In the genomic region with DNA sequence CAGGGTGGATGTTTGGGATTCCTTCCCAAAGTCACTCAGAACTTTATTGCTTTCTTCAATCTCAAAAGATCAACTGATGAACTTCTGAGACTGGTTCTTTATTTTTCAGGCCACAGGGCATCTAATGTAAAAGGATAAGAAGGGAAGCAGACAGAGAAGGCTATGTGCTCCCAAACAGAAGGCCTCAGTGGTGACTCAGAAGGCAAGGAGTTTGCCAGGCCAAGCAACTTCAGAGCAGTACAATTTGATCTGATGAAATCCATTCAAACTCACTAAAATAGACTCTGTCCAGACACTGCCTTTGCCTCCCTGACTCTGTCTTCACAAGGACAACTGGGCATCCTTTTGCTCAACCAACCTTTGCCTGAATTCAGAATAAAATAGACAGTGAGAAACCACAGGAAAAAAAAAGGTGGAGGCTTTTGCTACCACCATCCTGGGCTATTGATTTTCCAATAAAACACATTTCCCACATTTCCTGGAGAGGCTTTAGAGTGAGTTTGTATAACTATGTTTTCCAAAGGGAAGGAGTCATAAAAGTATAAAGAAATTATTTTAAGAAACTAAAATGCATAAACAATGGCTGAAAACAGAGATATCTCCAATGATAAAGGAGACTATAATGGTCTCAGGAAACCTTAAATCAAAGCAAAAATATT, we compare ENCODE assay signal across 12 cellular contexts. TPM values are rescaled to one million over a fixed set of nuclear protein-coding genes. Genes with fewer than 3 reads are reported as not detected.
A peak's percentile ranks its signal among the peaks of the same experiment; 100 is the strongest.
DNase-seq lines count a peak whose midpoint lies in the region; ATAC-seq and TF ChIP-seq lines count a peak whose summit lies in the region.
"Had no signal": no experiment of that assay in that cellular context is flagged by ENCODE, and none has a peak within 500 bp of the region (broad histone marks: within the 10 kb centered on the region; RNA-seq: fewer than 3 reads in every experiment).

No MANE protein-coding gene starts in this region.

- H3K9ac ChIP-seq in fibroblast of lung (ENCODE audit: insufficient read depth, low read length): no peak overlapping the region

- no peak for TF ChIP-seq CTCF in fibroblast of lung (conservative IDR thresholded peaks at IDR 0.05 in 1 of 2, IDR thresholded peaks at IDR 0.05 in 1 of 2; ENCODE audit: low read depth in 1 of 2, low read length in 2 of 2)
- TF ChIP-seq CTCF in psoas muscle (IDR thresholded peaks at IDR 0.05): no peak

- H3K4me1 ChIP-seq in fibroblast of lung (ENCODE audit: control insufficient read depth, extremely low read depth, insufficient read depth, low read length) (no peaks in the 10 kb centered on the region), psoas muscle (peaks cover 16% of the 10 kb centered on the region)

- H3K4me3 ChIP-seq in fibroblast of lung (replicated peaks in 1 of 4; ENCODE audit: control extremely low read depth in 1 of 4, insufficient read depth in 1 of 4, low read depth in 3 of 4, low read length in 4 of 4): no peak overlapping the region
- H3K4me3 ChIP-seq in psoas muscle: no peak overlapping the region

- H3K27me3 ChIP-seq in fibroblast of lung (ENCODE audit: control insufficient read depth, insufficient read depth, low read length) (no peaks in the 10 kb centered on the region), psoas muscle (ENCODE audit: insufficient read depth in 3 of 3, low read length in 2 of 3) (no peaks in the 10 kb centered on the region)

- H4K20me1 ChIP-seq in fibroblast of lung (ENCODE audit: control insufficient read depth, extremely low read depth, insufficient read depth, low read length): no peaks in the 10 kb centered on the region

- peak; percentile 45 for DNase-seq in EL
- peak; percentile 35 for DNase-seq in RPMI7951 (ENCODE audit: low read depth)
- DNase-seq in fibroblast of lung (ENCODE audit: low read depth in 2 of 2): peak; percentile 68 to 82
- peak; percentile 28 to 61 for DNase-seq in psoas muscle
- DNase-seq in DMS 273 treated with DMSO at 0.1 percent for 48 hours (lab: John Stamatoyannopoulos, UW): no peak
- no peak for DNase-seq in SK-N-DZ (ENCODE audit: low spot score)
- no peak for DNase-seq in NCI-H748 (lab: John Stamatoyannopoulos, UW; ENCODE audit: unreplicated experiment)
- DNase-seq: naive B cell; NCI-H187 treated with DMSO at 0.1 percent for 48 hours; stimulated activated naive CD8-positive, alpha-beta T cell treated with anti-CD3 and anti-CD28 coated beads, Interleukin-15, amount 100 ng/mL, for 72 hours had no signal

- no peaks in the 10 kb centered on the region for H3K79me2 ChIP-seq in fibroblast of lung (ENCODE audit: control insufficient read depth, insufficient read depth, low read length)

- intact Hi-C loops in psoas muscle (cut with DNase I): loop anchor here in 1 of 2 donors (10.0 kb wide), 1 partner anchor 59 kb away; a partner anchor contains a TSS

- no peak overlapping the region for H3K27ac ChIP-seq in fibroblast of lung (ENCODE audit: insufficient read depth, low read length)
- H3K27ac ChIP-seq in psoas muscle: peak overlapping the region; percentile 49
- H3K27ac ChIP-seq: VCaP had no signal

- peak; percentile 92 to 98 (median 96) for ATAC-seq in psoas muscle
- ATAC-seq in GM18519 (IDR thresholded peaks at IDR 0.05; ENCODE audit: low FRiP score, unreplicated experiment): no peak
- ATAC-seq: stimulated activated naive CD8-positive, alpha-beta T cell treated with anti-CD3 and anti-CD28 coated beads, Interleukin-15, amount 100 ng/mL, for 72 hours had no signal

- H3K9me3 ChIP-seq in fibroblast of lung (ENCODE audit: control insufficient read depth, insufficient read depth, low read depth, low read length): no peaks in the 10 kb centered on the region
- H3K9me3 ChIP-seq in psoas muscle: no peaks in the 10 kb centered on the region

- no peak overlapping the region for H2AFZ ChIP-seq in fibroblast of lung (ENCODE audit: low read length)

- H3K36me3 ChIP-seq in fibroblast of lung (ENCODE audit: control insufficient read depth, insufficient read depth, low read length) (no peaks in the 10 kb centered on the region), psoas muscle (ENCODE audit: insufficient read depth in 1 of 2, low read depth in 1 of 2) (no peaks in the 10 kb centered on the region)

- H3K4me2 ChIP-seq in fibroblast of lung (ENCODE audit: extremely low read depth, insufficient read depth, low read length): no peak overlapping the region

RNA-seq across cellular contexts. Expression of a gene that starts 55.2 kb away (rescaled TPM):
- 3.5 and 3.7 TPM in 2 replicates for total RNA-seq in RPMI7951 (2014; rRNA removed; shearing (Covaris generic))
- total RNA-seq in fibroblast of lung (20.5 and 30.1 TPM in 2 replicates), psoas muscle (10 to 100 TPM; 25.4 to 70.5 (median 53.8) TPM)
- polyA plus RNA-seq in fibroblast of lung (12.4 and 32.5 TPM in 2 replicates), psoas muscle (10 to 100 TPM; 11.4 to 22.5 (median 19.6) TPM)
- 7.4 and 18.8 TPM in 2 replicates for polyA plus RNA-seq in fibroblast of lung (2012)
- polyA minus RNA-seq in fibroblast of lung (ENCODE audit: low replicate concordance): 4.7 and 7.8 TPM in 2 replicates
- 0.13 TPM in 1 of 2 replicates, not detected in the other for polyA plus RNA-seq in SK-N-DZ (2014; cell fraction: cytosol; rRNA removed)
- polyA plus RNA-seq in SK-N-DZ (2014; cell fraction: nucleus; rRNA removed): not detected in 2 replicates

Comparison
In these comparisons a context has a peak if more than half of its experiments do, and no peak if none do; other contexts are left out.
1. DNase-seq: peak in EL (single experiment), RPMI7951 (single experiment), fibroblast of lung (2 of 2) and psoas muscle (2 of 2); none in DMS 273 treated with DMSO at 0.1 percent for 48 hours (single experiment), SK-N-DZ (single experiment) and NCI-H748 (single experiment).